Comparison of ENCODE assay signal across 13 cellular contexts in the genomic region with DNA sequence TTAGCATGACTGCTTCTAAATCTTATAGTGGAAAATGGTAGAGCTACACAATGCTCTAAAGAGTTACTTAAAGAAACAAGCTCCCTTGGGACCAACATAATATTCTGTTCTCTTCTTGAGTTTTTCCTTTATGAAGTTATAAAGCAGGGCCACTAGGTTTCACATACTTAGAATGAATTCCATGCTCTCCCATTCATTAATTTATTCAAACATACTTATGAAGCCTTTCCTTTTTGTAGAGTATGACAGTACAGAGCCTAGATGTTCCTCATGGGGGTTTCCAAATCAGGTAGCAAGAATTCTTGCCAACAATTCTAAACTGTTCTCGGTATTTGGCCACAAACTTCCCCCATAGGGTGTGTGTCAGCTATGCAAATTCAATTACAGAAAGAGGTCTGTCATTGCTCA. TPM values are rescaled to one million over a fixed set of nuclear protein-coding genes. Genes with fewer than 3 reads are reported as not detected.
DNase-seq lines count a peak whose midpoint lies in the region; ATAC-seq and TF ChIP-seq lines count a peak whose summit lies in the region.
"Had no signal": no experiment of that assay in that cellular context is flagged by ENCODE, and none has a peak within 500 bp of the region (broad histone marks: within the 10 kb centered on the region; RNA-seq: fewer than 3 reads in every experiment).

No MANE protein-coding gene starts in this region.

- no peak overlapping the region for H3K4me3 Mint-ChIP-seq in activated B cell treated with CpG ODN at 0.5 μM for 24 hours
- H3K4me3 Mint-ChIP-seq: immature natural killer cell, WTC11 had no signal

- ATAC-seq in GM18870 (IDR thresholded peaks at IDR 0.05; ENCODE audit: unreplicated experiment) = peak; percentile 100
- peak; percentile 92 for ATAC-seq in GM21526 (IDR thresholded peaks at IDR 0.05; ENCODE audit: low FRiP score, unreplicated experiment)
- peak; percentile 72 for ATAC-seq in HG03108 (IDR thresholded peaks at IDR 0.05; ENCODE audit: unreplicated experiment)
- peak; percentile 95 for ATAC-seq in activated B cell treated with CpG ODN at 0.5 μM for 24 hours (ENCODE audit: low read depth)
- ATAC-seq in left ventricle myocardium superior = no peak
- ATAC-seq: WTC11 had no signal

- H3K36me3 Mint-ChIP-seq in activated B cell treated with CpG ODN at 0.5 μM for 24 hours (ENCODE audit: low read depth) = no peaks in the 10 kb centered on the region
- H3K36me3 Mint-ChIP-seq: immature natural killer cell had no signal

- peak overlapping the region; percentile 47 for H3K27ac Mint-ChIP-seq in activated B cell treated with CpG ODN at 0.5 μM for 24 hours
- H3K27ac Mint-ChIP-seq: immature natural killer cell, WTC11 had no signal

- CTCF ChIA-PET in activated B cell treated with CpG ODN at 0.5 μM for 24 hours (lab: Charles Lee) = no interaction called here

- intact Hi-C loops in activated B cell treated with CpG ODN at 0.5 μM for 24 hours (cut with micrococcal nuclease) (no loop called here), left ventricle myocardium superior (cut with micrococcal nuclease) (no loop called here)

- no peaks in the 10 kb centered on the region for H3K27me3 Mint-ChIP-seq in activated B cell treated with CpG ODN at 0.5 μM for 24 hours

- H3K9me3 Mint-ChIP-seq in activated B cell treated with CpG ODN at 0.5 μM for 24 hours = no peaks in the 10 kb centered on the region

- TF ChIP-seq CTCF in activated B cell treated with CpG ODN at 0.5 μM for 24 hours (IDR thresholded peaks at IDR 0.05) = no peak

- POLR2A ChIA-PET in activated B cell treated with CpG ODN at 0.5 μM for 24 hours (lab: Charles Lee) = interaction anchor here (0.5 kb wide), 1 partner anchor 19 kb away, joined by 4 read pairs; no protein-coding TSS in a partner anchor

- H3K4me1 Mint-ChIP-seq in activated B cell treated with CpG ODN at 0.5 μM for 24 hours = peaks cover 6% of the 10 kb centered on the region

- no peak for DNase-seq in activated B cell treated with CpG ODN at 0.5 μM for 24 hours
- no peak for DNase-seq in Ammon's horn (ENCODE audit: low spot score)
- DNase-seq in COR-L47 (lab: John Stamatoyannopoulos, UW) = no peak
- DNase-seq in pons (ENCODE audit: low spot score) = no peak
- no peak for DNase-seq in left ventricle myocardium superior
- DNase-seq: adrenal gland, DMS53, immature natural killer cell had no signal

RNA-seq across cellular contexts. Expression of gene FABP7, which starts 20.6 kb away (rescaled TPM):
- total RNA-seq in activated B cell treated with CpG ODN at 0.5 μM for 24 hours (not detected in 2 replicates), left ventricle myocardium superior (not detected)
- total RNA-seq: adrenal gland, M059J had no signal

RNA-seq across cellular contexts. Expression of gene SMPDL3A, which starts 30.1 kb away (rescaled TPM):
- total RNA-seq in activated B cell treated with CpG ODN at 0.5 μM for 24 hours (1.5 and 1.8 TPM in 2 replicates), left ventricle myocardium superior (4.4 TPM)
